ENCODE assay signal across 8 cellular contexts in the genomic region with DNA sequence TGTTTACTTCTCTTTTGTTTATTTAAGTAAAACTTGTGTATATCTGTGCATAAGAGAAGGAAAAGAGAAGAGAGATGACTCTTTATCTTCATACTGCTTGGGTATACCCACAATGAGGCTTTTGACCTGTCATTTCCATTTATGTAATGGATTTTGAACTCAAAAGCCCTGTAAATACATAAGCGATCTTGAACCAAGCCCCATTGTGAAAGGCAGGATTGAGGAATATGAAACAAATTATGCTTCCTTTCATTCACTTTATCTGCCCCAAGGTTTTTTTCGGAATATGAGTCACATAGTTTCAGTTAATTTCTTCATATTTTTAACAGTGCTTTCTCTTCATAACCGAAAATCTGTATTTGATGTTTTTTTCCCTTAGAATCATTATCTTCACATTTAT. TPM values are rescaled to one million over a fixed set of nuclear protein-coding genes. Genes with fewer than 3 reads are reported as not detected.
DNase-seq lines count a peak whose midpoint lies in the region; ATAC-seq, FAIRE-seq and TF ChIP-seq lines count a peak whose summit lies in the region.

No MANE protein-coding gene starts in this region.

- H3K9ac ChIP-seq in keratinocyte (ENCODE audit: control insufficient read depth, extremely low read depth, insufficient read depth, low read length), result peak overlapping the region; percentile 11

- H3K9me1 ChIP-seq in keratinocyte (ENCODE audit: control insufficient read depth, extremely low read depth, insufficient read depth, low read length), result no peaks in the 10 kb centered on the region

- H3K9me3 ChIP-seq in ascending aorta, result no peaks in the 10 kb centered on the region
- H3K9me3 ChIP-seq in keratinocyte (ENCODE audit: control insufficient read depth, low read depth, low read length), result no peaks in the 10 kb centered on the region
- no peaks in the 10 kb centered on the region for H3K9me3 ChIP-seq in tibial artery

- H3K36me3 Mint-ChIP-seq in activated T-cell treated with anti-CD3 and anti-CD28 coated beads, Interleukin-2, amount 50 U/mL, for 24 hours (ENCODE audit: low read depth), result peaks cover 60% of the 10 kb centered on the region
- H3K36me3 Mint-ChIP-seq in naive thymus-derived CD8-positive, alpha-beta T cell, result peaks cover 14 to 60% (median 28%) of the 10 kb centered on the region in 3 donors

- dilution Hi-C loops in keratinocyte (cut with MboI; ENCODE audit: extremely low pct_ligation_motif_present, low sequenced_read_pairs), result no loop called here

- FAIRE-seq in keratinocyte (lab: Jason Lieb, UNC), result no peak

- peak overlapping the region; percentile 50 for H3K4me2 ChIP-seq in keratinocyte (ENCODE audit: control insufficient read depth, extremely low read depth, insufficient read depth, low read depth, low read length)

- DNase-seq in activated T-cell treated with anti-CD3 and anti-CD28 coated beads, Interleukin-2, amount 50 U/mL, for 24 hours, result no peak
- DNase-seq in activated T-cell treated with anti-CD3 and anti-CD28 coated beads, Interleukin-2, amount 50 U/mL, for 48 hours, result no peak
- DNase-seq in ascending aorta (ENCODE audit: low spot score in 2 of 2) (no peak), keratinocyte (ENCODE audit: low read depth, low spot score) (no peak), tibial artery (no peak)
- DNase-seq in naive thymus-derived CD8-positive, alpha-beta T cell, result no peak
- no peak for DNase-seq in activated CD8-positive, alpha-beta memory T cell treated with anti-CD3 and anti-CD28 coated beads, Interleukin-2, amount 50 U/mL, for 48 hours

- H3K4me1 Mint-ChIP-seq in activated T-cell treated with anti-CD3 and anti-CD28 coated beads, Interleukin-2, amount 50 U/mL, for 24 hours (ENCODE audit: low read depth), result peaks cover 66% of the 10 kb centered on the region
- H3K4me1 Mint-ChIP-seq in naive thymus-derived CD8-positive, alpha-beta T cell, result peaks cover 35 to 70% (median 68%) of the 10 kb centered on the region in 4 donors

- intact Hi-C loops in ascending aorta (cut with DNase I) (no loop called here), tibial artery (cut with DNase I; ENCODE audit: low total_unique reads) (no loop called here)

- H3K27ac ChIP-seq in ascending aorta, result peak overlapping the region; percentile 12 to 79
- H3K27ac ChIP-seq in keratinocyte (ENCODE audit: control insufficient read depth, insufficient read depth, low read length), result peak overlapping the region; percentile 66
- H3K27ac ChIP-seq in tibial artery, result peak overlapping the region; percentile 60 to 63

- H3K4me3 ChIP-seq in ascending aorta (peak overlapping the region in 1 of 2 donors; percentile 34), keratinocyte (ENCODE audit: control insufficient read depth in 2 of 3, extremely low read depth in 1 of 3, insufficient read depth in 2 of 3, low read depth in 1 of 3, low read length in 3 of 3) (no peak overlapping the region), tibial artery (no peak overlapping the region)

- H4K20me1 ChIP-seq in keratinocyte (ENCODE audit: control insufficient read depth, extremely low read depth, insufficient read depth, low read length), result no peaks in the 10 kb centered on the region

- POLR2A ChIA-PET in naive thymus-derived CD8-positive, alpha-beta T cell (lab: Charles Lee), result no interaction called here

- H3K9me3 Mint-ChIP-seq in activated T-cell treated with anti-CD3 and anti-CD28 coated beads, Interleukin-2, amount 50 U/mL, for 24 hours, result no peaks in the 10 kb centered on the region
- peaks cover 0 to 7% (median 2%) of the 10 kb centered on the region in 9 donors for H3K9me3 Mint-ChIP-seq in naive thymus-derived CD8-positive, alpha-beta T cell

- no peak overlapping the region for H2AFZ ChIP-seq in keratinocyte (ENCODE audit: control insufficient read depth, low read length)

- TF ChIP-seq CTCF in ascending aorta (IDR thresholded peaks at IDR 0.05), result no peak
- no peak for TF ChIP-seq CTCF in keratinocyte (optimal IDR thresholded peaks at IDR 0.05 in 1 of 3, IDR thresholded peaks at IDR 0.05 in 1 of 3, conservative IDR thresholded peaks at IDR 0.05 in 1 of 3; ENCODE audit: extremely low read depth in 1 of 3, insufficient read depth in 2 of 3, low read length in 3 of 3)
- TF ChIP-seq CTCF in tibial artery (IDR thresholded peaks at IDR 0.05), result no peak

- no peaks in the 10 kb centered on the region for H3K27me3 ChIP-seq in ascending aorta
- no peaks in the 10 kb centered on the region for H3K27me3 ChIP-seq in keratinocyte (ENCODE audit: control insufficient read depth, extremely low read depth, insufficient read depth, low read length)
- no peaks in the 10 kb centered on the region for H3K27me3 ChIP-seq in tibial artery

- H3K79me2 ChIP-seq in keratinocyte (ENCODE audit: control insufficient read depth, insufficient read depth, low read length), result peaks cover 11% of the 10 kb centered on the region

- H3K27me3 Mint-ChIP-seq in activated T-cell treated with anti-CD3 and anti-CD28 coated beads, Interleukin-2, amount 50 U/mL, for 24 hours, result no peaks in the 10 kb centered on the region
- H3K27me3 Mint-ChIP-seq in naive thymus-derived CD8-positive, alpha-beta T cell, result no peaks in the 10 kb centered on the region

- H3K4me3 Mint-ChIP-seq in activated T-cell treated with anti-CD3 and anti-CD28 coated beads, Interleukin-2, amount 50 U/mL, for 24 hours, result no peak overlapping the region
- no peak overlapping the region for H3K4me3 Mint-ChIP-seq in naive thymus-derived CD8-positive, alpha-beta T cell

- no peak for ATAC-seq in naive thymus-derived CD8-positive, alpha-beta T cell
- no peak for ATAC-seq in HG02571 (IDR thresholded peaks at IDR 0.05; ENCODE audit: unreplicated experiment)

- H3K27ac Mint-ChIP-seq in activated T-cell treated with anti-CD3 and anti-CD28 coated beads, Interleukin-2, amount 50 U/mL, for 24 hours, result peak overlapping the region; percentile 35
- H3K27ac Mint-ChIP-seq in naive thymus-derived CD8-positive, alpha-beta T cell, result peak overlapping the region in 2 of 10 donors; percentile 7 to 40

- H3K36me3 ChIP-seq in ascending aorta (peaks cover 5 to 9% of the 10 kb centered on the region in 2 donors), keratinocyte (ENCODE audit: control insufficient read depth in 2 of 2, extremely low read depth in 1 of 2, insufficient read depth in 2 of 2, low read length in 2 of 2) (no peaks in the 10 kb centered on the region), tibial artery (peaks cover 0 to 4% (median 0%) of the 10 kb centered on the region in 3 donors)

- H3K4me1 ChIP-seq in ascending aorta (peaks cover 0 to 18% of the 10 kb centered on the region in 2 donors), keratinocyte (ENCODE audit: control insufficient read depth, extremely low read depth, insufficient read depth, low read length) (peaks cover 14% of the 10 kb centered on the region), tibial artery (peaks cover 0 to 69% (median 23%) of the 10 kb centered on the region in 4 donors)

RNA-seq across cellular contexts. Expression of a gene that starts 21.4 kb away (rescaled TPM):
- total RNA-seq in ascending aorta, result 125 TPM
- 6.7 to 9.8 TPM (median 7.1 TPM) in 3 replicates for polyA plus RNA-seq in keratinocyte
- polyA plus RNA-seq in keratinocyte (2011; ENCODE audit: low read depth), result 15.8 TPM
- 4.1 and 7.5 TPM in 2 replicates for polyA plus RNA-seq in keratinocyte (2011; cell fraction: cytosol; rRNA removed)
- polyA plus RNA-seq in keratinocyte (2011; cell fraction: nucleus; rRNA removed), result 9.9 and 11.4 TPM in 2 replicates
- polyA plus RNA-seq in keratinocyte (2012; ENCODE audit: low replicate concordance), result 6.9 and 11.3 TPM in 2 replicates
- 3.5 to 30.1 TPM (median 13.8 TPM) in 3 replicates for polyA minus RNA-seq in keratinocyte
- 8.2 TPM for polyA minus RNA-seq in keratinocyte (2011; cell fraction: cytosol; rRNA and poly(A)+ RNA removed)
- 8.8 and 17.3 TPM in 2 replicates for polyA minus RNA-seq in keratinocyte (2011; cell fraction: nucleus; rRNA and poly(A)+ RNA removed)
- total RNA-seq in naive thymus-derived CD8-positive, alpha-beta T cell, result 10 to 100 TPM; 79.8 to 88.6 TPM
- polyA plus RNA-seq in naive thymus-derived CD8-positive, alpha-beta T cell, result 10 to 100 TPM; 32.0 to 48.3 (median 37.6) TPM

RNA-seq across cellular contexts. Expression of a gene that starts 21.5 kb away (rescaled TPM):
- total RNA-seq in ascending aorta, result 1.6 TPM
- polyA plus RNA-seq in keratinocyte, result 13.4 to 28.6 TPM (median 17.7 TPM) in 3 replicates
- 13.4 TPM for polyA plus RNA-seq in keratinocyte (2011; ENCODE audit: low read depth)
- 13.2 and 20.7 TPM in 2 replicates for polyA plus RNA-seq in keratinocyte (2011; cell fraction: cytosol; rRNA removed)
- 14.1 and 23.2 TPM in 2 replicates for polyA plus RNA-seq in keratinocyte (2011; cell fraction: nucleus; rRNA removed)
- polyA plus RNA-seq in keratinocyte (2012; ENCODE audit: low replicate concordance), result 16.2 and 17.1 TPM in 2 replicates
- 2.8 to 7.5 TPM (median 3.0 TPM) in 3 replicates for polyA minus RNA-seq in keratinocyte
- 6.3 TPM for polyA minus RNA-seq in keratinocyte (2011; cell fraction: cytosol; rRNA and poly(A)+ RNA removed)
- polyA minus RNA-seq in keratinocyte (2011; cell fraction: nucleus; rRNA and poly(A)+ RNA removed), result 6.2 and 9.8 TPM in 2 replicates
- 10 to 100 TPM; 12.0 to 12.2 TPM for total RNA-seq in naive thymus-derived CD8-positive, alpha-beta T cell
- 10 to 100 TPM; 17.8 to 20.8 (median 19.3) TPM for polyA plus RNA-seq in naive thymus-derived CD8-positive, alpha-beta T cell
